Comparison of ENCODE assay signal across 12 cellular contexts in the genomic region with DNA sequence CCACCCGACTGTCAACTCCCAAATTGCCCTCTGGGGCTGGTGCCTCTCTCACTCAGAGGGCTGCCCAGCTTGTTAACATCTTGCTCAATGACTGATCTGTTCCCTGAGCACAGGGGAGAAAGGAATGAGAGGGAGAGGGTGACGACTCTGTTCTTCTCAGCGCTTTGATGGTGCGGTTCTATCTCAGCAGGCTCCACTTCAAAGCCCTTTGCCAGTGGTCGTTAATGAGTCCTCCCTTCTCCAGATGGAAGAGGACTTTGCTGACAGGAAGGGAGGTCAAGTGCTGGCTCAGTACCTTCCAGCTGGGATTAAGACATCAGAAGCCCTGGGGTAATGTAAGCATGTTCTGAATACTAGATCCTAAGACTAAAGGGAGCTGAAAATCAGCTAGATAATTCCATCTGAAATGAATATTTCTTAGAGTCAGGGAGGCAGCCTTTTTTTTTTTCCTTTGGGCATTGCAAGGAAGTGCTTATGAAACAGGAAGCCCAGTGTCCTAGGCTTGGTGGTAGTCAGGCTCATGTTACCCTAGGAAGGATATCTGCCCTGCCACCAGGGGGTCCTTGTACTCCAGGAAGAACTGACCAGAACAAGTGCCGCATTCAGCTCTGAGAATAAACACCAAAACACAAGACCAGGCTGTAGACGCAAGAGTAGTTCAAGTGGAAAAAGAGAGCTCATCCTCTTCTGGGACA. TPM values are rescaled to one million over a fixed set of nuclear protein-coding genes. Genes with fewer than 3 reads are reported as not detected.
A peak's percentile ranks its signal among the peaks of the same experiment; 100 is the strongest.
DNase-seq lines count a peak whose midpoint lies in the region; TF ChIP-seq lines count a peak whose summit lies in the region.
"Had no signal": no experiment of that assay in that cellular context is flagged by ENCODE, and none has a peak within 500 bp of the region (broad histone marks: within the 10 kb centered on the region; RNA-seq: fewer than 3 reads in every experiment).

No MANE protein-coding gene starts in this region.

- H3K4me1 ChIP-seq in H9 (ENCODE audit: insufficient read depth, low read length) (peaks cover 1% of the 10 kb centered on the region; the same call in 1 of the 2 replicates), mesendoderm (ENCODE audit: control insufficient read depth, low read depth, low read length) (peaks cover 11% of the 10 kb centered on the region), breast epithelium (peaks cover 7 to 16% of the 10 kb centered on the region in 2 donors)

- no peak overlapping the region for H4K8ac ChIP-seq in H9 (replicated peaks; ENCODE audit: insufficient read length, low read depth, low read length)
- H4K8ac ChIP-seq in mesendoderm (ENCODE audit: low read depth, low read length): no peak overlapping the region

- no peaks in the 10 kb centered on the region for H3K23me2 ChIP-seq in H9 (ENCODE audit: insufficient read length, low read depth, low read length, poor library complexity, severe bottlenecking)

- H4K91ac ChIP-seq in H9 (ENCODE audit: insufficient read length, low read depth, low read length): no peak overlapping the region

- H3K9me2 ChIP-seq in SU-DHL-6 (replicated peaks; ENCODE audit: insufficient read depth, low read length): no peaks in the 10 kb centered on the region

- H3K27ac Mint-ChIP-seq in H9: no peak overlapping the region
- H3K27ac Mint-ChIP-seq in immature natural killer cell: no peak overlapping the region
- H3K27ac Mint-ChIP-seq: CD8-positive, alpha-beta T cell had no signal

- WGBS in H9 (ENCODE audit: extremely low coverage, insufficient read length, low lambda C conversion rate): no CpG with 5 or more reads among the region's 7 CpGs
- no CpG with 5 or more reads among the region's 7 CpGs for WGBS in mesendoderm (ENCODE audit: extremely low coverage, insufficient coverage, low lambda C conversion rate)

- H3K4me1 Mint-ChIP-seq in H9 (peaks cover 17 to 21% of the 10 kb centered on the region in 2 experiments), immature natural killer cell (peaks cover 0 to 20% of the 10 kb centered on the region in 2 donors)

- H3K36me3 ChIP-seq in SU-DHL-6 (ENCODE audit: low read length) (no peaks in the 10 kb centered on the region), mesendoderm (ENCODE audit: control insufficient read depth, insufficient read depth, low read length) (no peaks in the 10 kb centered on the region), breast epithelium (no peaks in the 10 kb centered on the region)

- H3K18ac ChIP-seq in H9 (ENCODE audit: insufficient read length, low read depth, low read length) (no peak overlapping the region), mesendoderm (ENCODE audit: low read length) (no peak overlapping the region)

- H2BK5ac ChIP-seq in H9 (ENCODE audit: insufficient read length, low read length): no peak overlapping the region
- H2BK5ac ChIP-seq in mesendoderm (ENCODE audit: low read length): no peak overlapping the region

- no peak overlapping the region for H3T11ph ChIP-seq in H9 (ENCODE audit: low read length)

- DNase-seq in AG10803 (ENCODE audit: low read depth): peak; percentile 12
- DNase-seq in H9: no peak
- DNase-seq in mesendoderm: peak; percentile 83
- DNase-seq in activated CD4-positive, alpha-beta T cell treated with anti-CD3 and anti-CD28 coated beads for 48 hours: no peak
- DNase-seq in retina: no peak
- DNase-seq in breast epithelium (ENCODE audit: low spot score in 2 of 2): no peak
- DNase-seq in immature natural killer cell: no peak
- DNase-seq: CD8-positive, alpha-beta T cell; effector memory CD4-positive, alpha-beta T cell; NK-92 treated with Interleukin-12 subunit alpha and Interleukin-12 subunit beta, amount 100 ng/mL, for 24 hours had no signal

- H3K27ac ChIP-seq in H9 (ENCODE audit: insufficient read length, low read depth, low read length) (no peak overlapping the region), SU-DHL-6 (ENCODE audit: low read depth, low read length) (peak overlapping the region; percentile 41; the same call in 1 of the 2 replicates), mesendoderm (ENCODE audit: low read depth, low read length) (no peak overlapping the region), breast epithelium (no peak overlapping the region)

- H2BK20ac ChIP-seq in H9 (ENCODE audit: low read depth, low read length, poor library complexity, severe bottlenecking): no peak overlapping the region

- no peak overlapping the region for H3K4me3 ChIP-seq in AG10803 (ENCODE audit: low read length)
- no peak overlapping the region for H3K4me3 ChIP-seq in SU-DHL-6 (ENCODE audit: insufficient read depth, low read length, poor library complexity, severe bottlenecking)
- no peak overlapping the region for H3K4me3 ChIP-seq in mesendoderm (ENCODE audit: low read length)
- H3K4me3 ChIP-seq in breast epithelium: no peak overlapping the region

- H3K9me3 Mint-ChIP-seq in H9 (no peaks in the 10 kb centered on the region), immature natural killer cell (no peaks in the 10 kb centered on the region)
- H3K9me3 Mint-ChIP-seq: CD8-positive, alpha-beta T cell had no signal

- H3K4me2 ChIP-seq in H9 (ENCODE audit: insufficient read depth, insufficient read length, low read length) (no peak overlapping the region), SU-DHL-6 (ENCODE audit: low read depth, low read length, poor library complexity, severe bottlenecking) (peak overlapping the region; percentile 26), mesendoderm (ENCODE audit: low read length) (no peak overlapping the region)

- H3K4ac ChIP-seq in H9 (ENCODE audit: low read depth, low read length) (no peak overlapping the region), mesendoderm (ENCODE audit: low read depth, low read length) (no peak overlapping the region)

- H2BK12ac ChIP-seq in H9 (ENCODE audit: insufficient read length, low read depth, low read length): no peak overlapping the region

- H3K27me3 ChIP-seq in H9 (ENCODE audit: insufficient read depth, low read length) (no peaks in the 10 kb centered on the region; the same call in 1 of the 2 replicates), SU-DHL-6 (ENCODE audit: low read length) (no peaks in the 10 kb centered on the region), mesendoderm (ENCODE audit: insufficient read depth, low read length, poor library complexity) (no peaks in the 10 kb centered on the region), breast epithelium (no peaks in the 10 kb centered on the region)

- H3K27me3 Mint-ChIP-seq in H9 (ENCODE audit: low read depth) (peaks cover 77% of the 10 kb centered on the region), immature natural killer cell (ENCODE audit: low read depth in 3 of 3) (peaks cover 5 to 20% (median 8%) of the 10 kb centered on the region in 3 donors)

- H2BK15ac ChIP-seq in H9 (ENCODE audit: low read depth, low read length): no peak overlapping the region
- H2BK15ac ChIP-seq in mesendoderm (replicated peaks; ENCODE audit: low read depth): no peak overlapping the region

- no peak for TF ChIP-seq POLR2A in breast epithelium (IDR thresholded peaks at IDR 0.05)

- H4K5ac ChIP-seq in H9 (ENCODE audit: insufficient read length, low read depth, low read length) (no peak overlapping the region), mesendoderm (ENCODE audit: low read length) (no peak overlapping the region)

- H2AK5ac ChIP-seq in H9 (ENCODE audit: insufficient read length, low read length) (no peak overlapping the region), mesendoderm (ENCODE audit: low read length) (no peak overlapping the region)

- H3K36me3 Mint-ChIP-seq in H9 (ENCODE audit: insufficient read depth in 1 of 3, low read depth in 3 of 3) (no peaks in the 10 kb centered on the region), immature natural killer cell (peaks cover 0 to 3% (median 0%) of the 10 kb centered on the region in 3 donors)
- H3K36me3 Mint-ChIP-seq: CD8-positive, alpha-beta T cell had no signal

- no peaks in the 10 kb centered on the region for H3K9me3 ChIP-seq in H9 (ENCODE audit: control insufficient read depth, low read depth, low read length)
- H3K9me3 ChIP-seq in SU-DHL-6 (ENCODE audit: insufficient read depth, low read length): no peaks in the 10 kb centered on the region
- no peaks in the 10 kb centered on the region for H3K9me3 ChIP-seq in breast epithelium

- H3K79me2 ChIP-seq in H9 (ENCODE audit: insufficient read depth, low read length) (no peaks in the 10 kb centered on the region), SU-DHL-6 (ENCODE audit: insufficient read depth, low read length) (no peaks in the 10 kb centered on the region), mesendoderm (ENCODE audit: control insufficient read depth, insufficient read depth, low read length) (no peaks in the 10 kb centered on the region)

- H3K14ac ChIP-seq in H9 (ENCODE audit: insufficient read depth, low read length): no peak overlapping the region

- no peaks in the 10 kb centered on the region for H3K79me1 ChIP-seq in H9 (ENCODE audit: insufficient read depth, low read depth, low read length, poor library complexity, severe bottlenecking)
- H3K79me1 ChIP-seq in mesendoderm (ENCODE audit: low read length): no peaks in the 10 kb centered on the region

- H3K4me3 Mint-ChIP-seq in H9 (no peak overlapping the region), immature natural killer cell (no peak overlapping the region)
- H3K4me3 Mint-ChIP-seq: CD8-positive, alpha-beta T cell had no signal

- intact Hi-C loops in breast epithelium (cut with DNase I; ENCODE audit: low total_unique reads): no loop called here

- no peak overlapping the region for H2AFZ ChIP-seq in H9 (ENCODE audit: low read length)
- H2AFZ ChIP-seq in SU-DHL-6 (ENCODE audit: low read depth, low read length, severe bottlenecking): peak overlapping the region; percentile 38

- H3K56ac ChIP-seq in H9 (ENCODE audit: insufficient read length, low read depth, low read length): no peak overlapping the region
- peak overlapping the region; percentile 38 for H3K56ac ChIP-seq in mesendoderm (ENCODE audit: low read length)

- H2BK120ac ChIP-seq in H9 (ENCODE audit: low read depth, low read length, poor library complexity, severe bottlenecking): no peak overlapping the region
- H2BK120ac ChIP-seq in mesendoderm (ENCODE audit: low read depth, low read length): no peak overlapping the region

- 0 out of 2 replicates have a peak, but pooled peaks cover 1% of the 10 kb centered on the region for H3F3A ChIP-seq in SU-DHL-6 (ENCODE audit: insufficient read depth)

- no peak overlapping the region for H3K9ac ChIP-seq in H9 (ENCODE audit: extremely low read depth, insufficient read length, low read length)
- H3K9ac ChIP-seq in SU-DHL-6 (ENCODE audit: low read length): peak overlapping the region; percentile 38; the same call in 1 of the 2 replicates
- H3K9ac ChIP-seq in mesendoderm (ENCODE audit: low read length): no peak overlapping the region

- H4K20me1 ChIP-seq in H9 (ENCODE audit: control insufficient read depth, insufficient read depth, insufficient read length) (no peaks in the 10 kb centered on the region), SU-DHL-6 (ENCODE audit: low read depth, low read length) (no peaks in the 10 kb centered on the region)

- H3K23ac ChIP-seq in H9 (ENCODE audit: insufficient read length, low read depth, low read length) (no peak overlapping the region), mesendoderm (ENCODE audit: low read length) (no peak overlapping the region)

- TF ChIP-seq CTCF in AG10803 (conservative IDR thresholded peaks at IDR 0.05; ENCODE audit: low read length) (peak; percentile 16; the same call in 1 of the 2 replicates), H9 (conservative IDR thresholded peaks at IDR 0.05) (peak; percentile 27; the same call in 1 of the 3 replicates), SU-DHL-6 (IDR thresholded peaks at IDR 0.05; ENCODE audit: insufficient read depth, low read length, poor library complexity, severe bottlenecking) (peak; percentile 29), breast epithelium (IDR thresholded peaks at IDR 0.05) (no peak)

RNA-seq across cellular contexts. Expression of gene FMOD, which starts 4.7 kb away (rescaled TPM):
- not detected in 2 replicates for total RNA-seq in H9 (2021)
- 0.45 TPM for polyA plus RNA-seq in mesendoderm (2013, experiment 1 of 2)
- 0.34 TPM for polyA plus RNA-seq in mesendoderm (2013, experiment 2 of 2)
- 100 to 1,000 TPM in 1 of 3 donors, 10 to 100 TPM in 2; 79.6 to 132 (median 92.4) TPM for total RNA-seq in breast epithelium
- not detected for polyA plus RNA-seq in immature natural killer cell
- total RNA-seq: CD8-positive, alpha-beta T cell; mononuclear cell had no signal

RNA-seq across cellular contexts. Expression of gene BTG2, which starts 40.9 kb away (rescaled TPM):
- 2.9 and 4.1 TPM in 2 replicates for total RNA-seq in H9 (2021)
- 4.1 TPM for polyA plus RNA-seq in mesendoderm (2013, experiment 1 of 2)
- 3.9 TPM for polyA plus RNA-seq in mesendoderm (2013, experiment 2 of 2)
- total RNA-seq in breast epithelium: 100 to 1,000 TPM in 2 of 3 donors, 10 to 100 TPM in 1; 82.7 to 271 (median 102) TPM
- polyA plus RNA-seq in immature natural killer cell: 100 to 1,000 TPM; 112 to 147 (median 127) TPM

Comparison
In these comparisons a context has a peak if more than half of its experiments do, and no peak if none do; other contexts are left out.
1. DNase-seq: peak in AG10803 (single experiment) and mesendoderm (single experiment); none in H9 (single experiment), activated CD4-positive, alpha-beta T cell treated with anti-CD3 and anti-CD28 coated beads for 48 hours (single experiment), retina (single experiment), breast epithelium (0 of 2) and immature natural killer cell (0 of 3).
2. CTCF ChIP-seq: peak in AG10803 (single experiment), H9 (single experiment) and SU-DHL-6 (single experiment); none in breast epithelium (0 of 3).
3. RNA of gene FMOD, which starts 4.7 kb away (total RNA-seq): 79.6 to 132 TPM in breast epithelium; not detected in H9; every median in the first group is over 10 times any median in the second.
4. RNA of gene BTG2, which starts 40.9 kb away (total RNA-seq): 82.7 to 271 TPM in breast epithelium; 2.9 to 4.1 TPM in H9; every median in the first group is over 10 times any median in the second.